1 cellular context compared by ENCODE assay signal in genomic region chr9:35000535-35001284, GRCh38.
TF ChIP-seq lines count a peak whose summit lies in the region.

No MANE protein-coding gene starts in this region.

TF ChIP-seq in K562, 482 proteins besides CTCF, POLR2A, EP300 and RAD21 (continued from another document):
- TF ChIP-seq ZNF592 (IDR thresholded peaks at IDR 0.05), result no peak
- no peak for TF ChIP-seq SP2 (IDR thresholded peaks at IDR 0.05; ENCODE audit: extremely low read depth, low read depth, low read length, poor library complexity, severe bottlenecking)
- peak; percentile 48 for TF ChIP-seq TAL1 (IDR thresholded peaks at IDR 0.05)
- no peak for TF ChIP-seq ZNF3 (CRISPR knock-in tag; IDR thresholded peaks at IDR 0.05)
- TF ChIP-seq NFE2 (IDR thresholded peaks at IDR 0.05; ENCODE audit: low read depth), result peak; percentile 81
- TF ChIP-seq FOXP4 (CRISPR knock-in tag; IDR thresholded peaks at IDR 0.05; ENCODE audit: borderline replicate concordance), result no peak
- no peak for TF ChIP-seq MXD1 (CRISPR knock-in tag; IDR thresholded peaks at IDR 0.05; ENCODE audit: borderline replicate concordance, poor library complexity, severe bottlenecking)
- TF ChIP-seq RBM14 (IDR thresholded peaks at IDR 0.05; ENCODE audit: borderline replicate concordance, insufficient read depth, low read depth, low read length), result no peak
- TF ChIP-seq TCF3 (CRISPR knock-in tag; IDR thresholded peaks at IDR 0.05), result peak; percentile 78
- TF ChIP-seq C11orf30 (IDR thresholded peaks at IDR 0.05; ENCODE audit: low read depth), result peak; percentile 51
- TF ChIP-seq ZBTB26 (CRISPR knock-in tag; IDR thresholded peaks at IDR 0.05), result no peak
- TF ChIP-seq RBM39 (optimal IDR thresholded peaks at IDR 0.05; ENCODE audit: low read depth, low read length), result no peak
- TF ChIP-seq CEBPG (CRISPR knock-in tag; IDR thresholded peaks at IDR 0.05), result no peak
- TF ChIP-seq CEBPG (tag; conservative IDR thresholded peaks at IDR 0.05 in 1 of 2, IDR thresholded peaks at IDR 0.05 in 1 of 2), result peak; percentile 6 to 67; a peak in 2 of 4 replicates
- TF ChIP-seq MEF2A (IDR thresholded peaks at IDR 0.05; ENCODE audit: control insufficient read depth, low read depth, low read length), result no peak
- TF ChIP-seq TRIM24 (IDR thresholded peaks at IDR 0.05), result peak in 1 of 2 experiments; percentile 43; a peak in 1 of 4 replicates
- no peak for TF ChIP-seq ARID3B (CRISPR knock-in tag; IDR thresholded peaks at IDR 0.05; ENCODE audit: borderline replicate concordance)
- no peak for TF ChIP-seq ZFPM2 (CRISPR knock-in tag; IDR thresholded peaks at IDR 0.05)
- no peak for TF ChIP-seq SNAPC5 (CRISPR knock-in tag; IDR thresholded peaks at IDR 0.05)
- no peak for TF ChIP-seq CBX3 (IDR thresholded peaks at IDR 0.05; ENCODE audit: borderline replicate concordance in 1 of 2, low read length in 2 of 2)
- no peak for TF ChIP-seq HLTF (IDR thresholded peaks at IDR 0.05)
- no peak for TF ChIP-seq NR1H2 (CRISPR knock-in tag; IDR thresholded peaks at IDR 0.05)
- TF ChIP-seq MECOM (CRISPR knock-in tag; IDR thresholded peaks at IDR 0.05), result peak; percentile 84
- TF ChIP-seq SMAD3 (CRISPR knock-in tag; conservative IDR thresholded peaks at IDR 0.05), result no peak
- peak; percentile 40; the same call in 1 of the 2 replicates for TF ChIP-seq JUND (IDR thresholded peaks at IDR 0.05; ENCODE audit: borderline replicate concordance, low read depth, low read length)
- TF ChIP-seq JUND (tag; IDR thresholded peaks at IDR 0.05; ENCODE audit: borderline replicate concordance, low read depth, low read length), result peak; percentile 17; the same call in 1 of the 3 replicates
- no peak for TF ChIP-seq FOXA3 (CRISPR knock-in tag; conservative IDR thresholded peaks at IDR 0.05 in 1 of 2, IDR thresholded peaks at IDR 0.05 in 1 of 2)
- no peak for TF ChIP-seq E2F3 (CRISPR knock-in tag; IDR thresholded peaks at IDR 0.05)
- TF ChIP-seq ZNF445 (CRISPR knock-in tag; IDR thresholded peaks at IDR 0.05; ENCODE audit: low read depth), result no peak
- TF ChIP-seq SMARCC2 (IDR thresholded peaks at IDR 0.05; ENCODE audit: low read depth), result 0 out of 2 replicates have a peak, but pooled peaks have one; percentile 27
- no peak for TF ChIP-seq PHF21A (IDR thresholded peaks at IDR 0.05; ENCODE audit: borderline replicate concordance, low read depth)
- TF ChIP-seq CAMTA2 (CRISPR knock-in tag; conservative IDR thresholded peaks at IDR 0.05), result no peak
- TF ChIP-seq SMARCE1 (IDR thresholded peaks at IDR 0.05), result 0 out of 2 replicates have a peak, but pooled peaks have one; percentile 52
- peak in 1 of 2 experiments; percentile 58; a peak in 1 of 4 replicates for TF ChIP-seq SRF (CRISPR knock-in tag; IDR thresholded peaks at IDR 0.05)
- no peak for TF ChIP-seq SMAD4 (CRISPR knock-in tag; conservative IDR thresholded peaks at IDR 0.05)
- no peak for TF ChIP-seq HOMEZ (CRISPR knock-in tag; IDR thresholded peaks at IDR 0.05)
- TF ChIP-seq MAFG (tag; conservative IDR thresholded peaks at IDR 0.05), result peak; percentile 52
- peak; percentile 25; the same call in 1 of the 2 replicates for TF ChIP-seq MAFK (IDR thresholded peaks at IDR 0.05; ENCODE audit: low read length)
- TF ChIP-seq TEAD4 (IDR thresholded peaks at IDR 0.05; ENCODE audit: low read length), result no peak; the same call in 1 of the 2 replicates
- no peak for TF ChIP-seq TEAD4 (CRISPR knock-in tag; IDR thresholded peaks at IDR 0.05; ENCODE audit: borderline replicate concordance)
- TF ChIP-seq ZBTB43 (CRISPR knock-in tag; IDR thresholded peaks at IDR 0.05), result no peak
- TF ChIP-seq CTBP1 (IDR thresholded peaks at IDR 0.05; ENCODE audit: borderline replicate concordance), result peak; percentile 49; the same call in 1 of the 2 replicates
- TF ChIP-seq CEBPZ (IDR thresholded peaks at IDR 0.05; ENCODE audit: borderline replicate concordance, low read depth, low read length), result no peak
- TF ChIP-seq TSC22D4 (tag; IDR thresholded peaks at IDR 0.05), result no peak
- TF ChIP-seq ADNP (tag; IDR thresholded peaks at IDR 0.05), result no peak
